ENCODE assay signal across 9 cellular contexts in genomic region chr2:62215306-62216064, GRCh38. TPM values are rescaled to one million over a fixed set of nuclear protein-coding genes. Genes with fewer than 3 reads are reported as not detected.
DNase-seq lines count a peak whose midpoint lies in the region; ATAC-seq and TF ChIP-seq lines count a peak whose summit lies in the region.
"Had no signal": no experiment of that assay in that cellular context is flagged by ENCODE, and none has a peak within 500 bp of the region (broad histone marks: within the 10 kb centered on the region; RNA-seq: fewer than 3 reads in every experiment).

No MANE protein-coding gene starts in this region.

- H3K27me3 Mint-ChIP-seq in activated naive CD4-positive, alpha-beta T cell treated with anti-CD3 and anti-CD28 coated beads, Interleukin-2, amount 50 U/mL, for 24 hours, result no peaks in the 10 kb centered on the region
- H3K27me3 Mint-ChIP-seq in brain, result no peaks in the 10 kb centered on the region
- no peaks in the 10 kb centered on the region for H3K27me3 Mint-ChIP-seq in type B pancreatic cell

- no peak for DNase-seq in activated naive CD4-positive, alpha-beta T cell treated with Interleukin-2 at 50 U/mL for 16 hours
- DNase-seq in left lobe of liver (ENCODE audit: low spot score), result no peak
- no peak for DNase-seq in type B pancreatic cell (ENCODE audit: extremely low spot score, unreplicated experiment)
- DNase-seq in NCI-H345 (lab: John Stamatoyannopoulos, UW), result no peak
- no peak for DNase-seq in stimulated activated CD4-positive, alpha-beta T cell treated with anti-CD3 and anti-CD28 coated beads, Interleukin-12 subunit alpha, Interleukin-12 subunit beta, amount 100 ng/mL, for 4 hours
- DNase-seq: SJCRH30 had no signal

- H3K4me1 Mint-ChIP-seq in activated naive CD4-positive, alpha-beta T cell treated with anti-CD3 and anti-CD28 coated beads, Interleukin-2, amount 50 U/mL, for 24 hours, result peaks cover 89% of the 10 kb centered on the region
- H3K4me1 Mint-ChIP-seq in brain (peaks cover 20% of the 10 kb centered on the region), type B pancreatic cell (ENCODE audit: unreplicated experiment) (peaks cover 34% of the 10 kb centered on the region)

- H3K27ac Mint-ChIP-seq in activated naive CD4-positive, alpha-beta T cell treated with anti-CD3 and anti-CD28 coated beads, Interleukin-2, amount 50 U/mL, for 24 hours, result peak overlapping the region; percentile 12
- H3K27ac Mint-ChIP-seq in brain, result peak overlapping the region; percentile 11 to 86 (median 56)
- peak overlapping the region; percentile 59 for H3K27ac Mint-ChIP-seq in type B pancreatic cell

- TF ChIP-seq CTCF in brain (conservative IDR thresholded peaks at IDR 0.05) (no peak), type B pancreatic cell (conservative IDR thresholded peaks at IDR 0.05) (no peak)

- ATAC-seq in left lobe of liver (peak; percentile 25), GM21619 (IDR thresholded peaks at IDR 0.05; ENCODE audit: unreplicated experiment) (no peak)

- no peak overlapping the region for H3K4me3 Mint-ChIP-seq in activated naive CD4-positive, alpha-beta T cell treated with anti-CD3 and anti-CD28 coated beads, Interleukin-2, amount 50 U/mL, for 24 hours
- H3K4me3 Mint-ChIP-seq in brain (no peak overlapping the region), type B pancreatic cell (peak overlapping the region; percentile 47)

- H3K9me3 Mint-ChIP-seq in activated naive CD4-positive, alpha-beta T cell treated with anti-CD3 and anti-CD28 coated beads, Interleukin-2, amount 50 U/mL, for 24 hours, result no peaks in the 10 kb centered on the region
- H3K9me3 Mint-ChIP-seq in brain, result peaks cover 0 to 38% (median 22%) of the 10 kb centered on the region in 5 experiments
- H3K9me3 Mint-ChIP-seq in type B pancreatic cell, result peaks cover 5% of the 10 kb centered on the region

- peaks cover 20% of the 10 kb centered on the region for H3K36me3 Mint-ChIP-seq in activated naive CD4-positive, alpha-beta T cell treated with anti-CD3 and anti-CD28 coated beads, Interleukin-2, amount 50 U/mL, for 24 hours
- peaks cover 28% of the 10 kb centered on the region for H3K36me3 Mint-ChIP-seq in brain
- H3K36me3 Mint-ChIP-seq in type B pancreatic cell, result peaks cover 26% of the 10 kb centered on the region

RNA-seq across cellular contexts. Expression of gene B3GNT2, which starts 19.6 kb away (rescaled TPM):
- 4.5 TPM for polyA plus RNA-seq in brain (ENCODE audit: insufficient read depth, low read depth, low replicate concordance)
- 9.7 TPM for total RNA-seq in left lobe of liver
- total RNA-seq in type B pancreatic cell (ENCODE audit: low replicate concordance), result 23.5 and 56.0 TPM in 2 replicates
